Comparison of ENCODE assay signal across 8 cellular contexts in genomic region chr15:78077860-78078187, GRCh38. TPM values are rescaled to one million over a fixed set of nuclear protein-coding genes. Genes with fewer than 3 reads are reported as not detected.
DNase-seq lines count a peak whose midpoint lies in the region; ATAC-seq and TF ChIP-seq lines count a peak whose summit lies in the region.

No MANE protein-coding gene starts in this region.

- peaks cover 21% of the 10 kb centered on the region for H3K4me1 ChIP-seq in DOHH2 (ENCODE audit: control insufficient read depth, low read length)
- peaks cover 39% of the 10 kb centered on the region for H3K4me1 ChIP-seq in Karpas-422 (ENCODE audit: low read length)

- no peaks in the 10 kb centered on the region for H3K9me2 ChIP-seq in DOHH2 (replicated peaks; ENCODE audit: control insufficient read depth, low read length)
- H3K9me2 ChIP-seq in Karpas-422 (replicated peaks; ENCODE audit: insufficient read depth, low read length), result no peaks in the 10 kb centered on the region

- TF ChIP-seq CTCF in DOHH2 (IDR thresholded peaks at IDR 0.05; ENCODE audit: low read depth, low read length, poor library complexity, severe bottlenecking) (no peak), choroid plexus epithelial cell (conservative IDR thresholded peaks at IDR 0.05; ENCODE audit: low read depth, low read length) (no peak), natural killer cell (IDR thresholded peaks at IDR 0.05) (no peak)

- peak overlapping the region; percentile 57 for H3K9ac ChIP-seq in Karpas-422 (ENCODE audit: low read length)

- H3K36me3 Mint-ChIP-seq in natural killer cell, result no peaks in the 10 kb centered on the region

- H3K27me3 Mint-ChIP-seq in natural killer cell (ENCODE audit: low read depth in 2 of 2), result no peaks in the 10 kb centered on the region

- DNase-seq in Karpas-422 (no peak), choroid plexus epithelial cell (ENCODE audit: low read depth) (peak; percentile 45), natural killer cell (no peak), RPMI8226 (no peak), HuH-7 (ENCODE audit: low spot score) (no peak), globus pallidus (ENCODE audit: low spot score) (no peak)

- H3K36me3 ChIP-seq in DOHH2 (ENCODE audit: control insufficient read depth, low read length) (no peaks in the 10 kb centered on the region), Karpas-422 (ENCODE audit: insufficient read depth, low read length) (no peaks in the 10 kb centered on the region)

- no peaks in the 10 kb centered on the region for H4K20me1 ChIP-seq in DOHH2 (ENCODE audit: control insufficient read depth, insufficient read depth, low read depth, low read length)
- no peaks in the 10 kb centered on the region for H4K20me1 ChIP-seq in Karpas-422 (ENCODE audit: insufficient read depth, low read depth, low read length)

- H3K27me3 ChIP-seq in DOHH2 (ENCODE audit: control insufficient read depth, low read length) (no peaks in the 10 kb centered on the region), Karpas-422 (ENCODE audit: low read length) (no peaks in the 10 kb centered on the region)

- H3K4me2 ChIP-seq in DOHH2 (ENCODE audit: low read length) (peak overlapping the region; percentile 71), Karpas-422 (ENCODE audit: low read depth, low read length, poor library complexity, severe bottlenecking) (peak overlapping the region; percentile 84)

- no peaks in the 10 kb centered on the region for H3K9me3 ChIP-seq in DOHH2 (ENCODE audit: control insufficient read depth, insufficient read depth, low read length)
- no peaks in the 10 kb centered on the region for H3K9me3 ChIP-seq in Karpas-422 (ENCODE audit: low read length)

- intact Hi-C loops in natural killer cell (cut with micrococcal nuclease), result loop anchor here (1.0 kb wide), 1 partner anchor 44 kb away; no protein-coding TSS in a partner anchor

- H3K79me2 ChIP-seq in DOHH2 (ENCODE audit: control insufficient read depth, low read length) (peaks cover 29% of the 10 kb centered on the region), Karpas-422 (ENCODE audit: low read length) (peaks cover 34% of the 10 kb centered on the region)

- peak overlapping the region; percentile 94 for H3K4me3 Mint-ChIP-seq in natural killer cell

- no peaks in the 10 kb centered on the region for H3K9me3 Mint-ChIP-seq in natural killer cell

- ATAC-seq in natural killer cell, result peak in 1 of 3 donors; percentile 11
- ATAC-seq in HG03521 (IDR thresholded peaks at IDR 0.05; ENCODE audit: unreplicated experiment), result no peak

- peaks cover 31 to 36% of the 10 kb centered on the region in 2 donors for H3K4me1 Mint-ChIP-seq in natural killer cell

- H2AFZ ChIP-seq in Karpas-422 (ENCODE audit: low read length), result peak overlapping the region; percentile 77

- peaks cover 4% of the 10 kb centered on the region; the same call in 1 of the 2 replicates for H3F3A ChIP-seq in DOHH2 (ENCODE audit: control insufficient read depth, insufficient read depth)

- peak overlapping the region; percentile 77 to 92 for H3K27ac Mint-ChIP-seq in natural killer cell

- H3K4me3 ChIP-seq in DOHH2 (ENCODE audit: low read length) (peak overlapping the region; percentile 95), Karpas-422 (ENCODE audit: low read length) (peak overlapping the region; percentile 74), choroid plexus epithelial cell (ENCODE audit: low read depth, low read length) (peak overlapping the region; percentile 92)

- no peak overlapping the region for H3K27ac ChIP-seq in DOHH2 (ENCODE audit: low read depth, low read length)
- H3K27ac ChIP-seq in Karpas-422 (ENCODE audit: low read length), result peak overlapping the region; percentile 33; the same call in 1 of the 2 replicates

RNA-seq across cellular contexts. Expression of gene TBC1D2B, which starts 0.3 kb away (rescaled TPM):
- total RNA-seq in Karpas-422 (2014; rRNA removed; shearing (Covaris generic); ENCODE audit: low replicate concordance), result 20.1 and 38.9 TPM in 2 replicates
- 10 to 100 TPM; 54.0 to 83.5 (median 56.7) TPM for total RNA-seq in natural killer cell

RNA-seq across cellular contexts. Expression of gene SH2D7, which starts 14.5 kb away (rescaled TPM):
- not detected in 2 replicates for total RNA-seq in Karpas-422 (2014; rRNA removed; shearing (Covaris generic); ENCODE audit: low replicate concordance)
- total RNA-seq in natural killer cell, result not detected

RNA-seq across cellular contexts. Expression of gene CIB2, which starts 53.4 kb away (rescaled TPM):
- 1.1 and 4.4 TPM in 2 replicates for total RNA-seq in Karpas-422 (2014; rRNA removed; shearing (Covaris generic); ENCODE audit: low replicate concordance)
- 1 to 10 TPM in 1 of 3 donors, under 1 TPM in 2; 0.25 to 1.5 (median 0.99) TPM for total RNA-seq in natural killer cell
